Comparison of ENCODE assay signal across 23 cellular contexts in genomic region chr18:79881695-79882094, GRCh38.
A peak's percentile ranks its signal among the peaks of the same experiment; 100 is the strongest.
DNase-seq lines count a peak whose midpoint lies in the region; ATAC-seq and TF ChIP-seq lines count a peak whose summit lies in the region.
"Had no signal": no experiment of that assay in that cellular context is flagged by ENCODE, and none has a peak within 500 bp of the region (broad histone marks: within the 10 kb centered on the region; RNA-seq: fewer than 3 reads in every experiment).

No MANE protein-coding gene starts in this region.

- H4K20me1 ChIP-seq in hepatocyte (ENCODE audit: insufficient read depth, poor library complexity, severe bottlenecking), result no peaks in the 10 kb centered on the region

- H3K27ac ChIP-seq in testis (no peak overlapping the region), hepatocyte (no peak overlapping the region)
- H3K27ac ChIP-seq: HL-60, KMS-11 had no signal

- no peaks in the 10 kb centered on the region for H3K79me2 ChIP-seq in hepatocyte

- no peaks in the 10 kb centered on the region for H3K9me2 ChIP-seq in hepatocyte (replicated peaks; ENCODE audit: insufficient read depth)

- TF ChIP-seq POLR2A in testis (IDR thresholded peaks at IDR 0.05), result no peak

- H3K36me3 ChIP-seq in testis (ENCODE audit: low read depth, missing control alignments) (no peaks in the 10 kb centered on the region), hepatocyte (replicated peaks; ENCODE audit: insufficient read depth, low read depth) (no peaks in the 10 kb centered on the region)

- TF ChIP-seq CTCF in testis (IDR thresholded peaks at IDR 0.05), result no peak
- no peak for TF ChIP-seq CTCF in hepatocyte (IDR thresholded peaks at IDR 0.05; ENCODE audit: poor library complexity)

- H3K9me3 ChIP-seq in testis, result no peaks in the 10 kb centered on the region
- no peaks in the 10 kb centered on the region for H3K9me3 ChIP-seq in hepatocyte (ENCODE audit: low read depth)

- H3K4me3 ChIP-seq in testis (no peak overlapping the region), hepatocyte (no peak overlapping the region)

- intact Hi-C loops in cardiac septum (cut with DNase I), result no loop called here
- intact Hi-C loops in Right ventricle myocardium superior (cut with DNase I), result no loop called here
- intact Hi-C loops in testis (cut with DNase I; ENCODE audit: low total_unique reads), result no loop called here

- DNase-seq in cardiac septum (ENCODE audit: low spot score) (peak; percentile 36), Right ventricle myocardium superior (no peak), globus pallidus (ENCODE audit: low spot score) (peak; percentile 46), midbrain (lab: John Stamatoyannopoulos, UW) (peak; percentile 61), testis (peak; percentile 4), hepatocyte (ENCODE audit: low spot score) (no peak)
- DNase-seq in activated CD4-positive, alpha-beta T cell treated with anti-CD3 and anti-CD28 coated beads, Interleukin-2, amount 50 U/mL, for 4 hours, result no peak
- DNase-seq: 8988T; ACHN; Calu3; DMS79 treated with DMSO at 0.1 percent for 48 hours; MM.1S; NCI-H1694; NCI-H2029 treated with DMSO at 0.1 percent for 48 hours; NCI-H446 treated with DMSO at 0.1 percent for 48 hours; NCI-H526; NCI-H82; NK-92 treated with Interleukin-12 subunit alpha and Interleukin-12 subunit beta, amount 100 ng/mL, for 24 hours; RPMI8226; SHP77 had no signal

- H3K4me2 ChIP-seq in hepatocyte, result no peak overlapping the region
- H3K4me2 ChIP-seq: KMS-11 had no signal

- ATAC-seq in Right ventricle myocardium superior (ENCODE audit: poor library complexity) (no peak), HG02642 (IDR thresholded peaks at IDR 0.05; ENCODE audit: poor library complexity, unreplicated experiment) (no peak)

- 85 to 90% methylated on average over 11 of the region's 11 CpGs for WGBS in testis, 2 donors
- WGBS in hepatocyte (ENCODE audit: low lambda C conversion rate, missing lambda C conversion rate), result 92% methylated on average over 11 of the region's 11 CpGs

- no peaks in the 10 kb centered on the region for H3K27me3 ChIP-seq in testis
- H3K27me3 ChIP-seq in hepatocyte, result no peaks in the 10 kb centered on the region

- no peak overlapping the region for H2AFZ ChIP-seq in hepatocyte

- H3K4me1 ChIP-seq in testis, result no peaks in the 10 kb centered on the region
- no peaks in the 10 kb centered on the region for H3K4me1 ChIP-seq in hepatocyte (ENCODE audit: insufficient read depth)

Comparison
In these comparisons a context has a peak if more than half of its experiments do, and no peak if none do; other contexts are left out.
1. DNase-seq: peak in cardiac septum (single experiment), globus pallidus (single experiment), midbrain (single experiment) and testis (single experiment); none in Right ventricle myocardium superior (single experiment), activated CD4-positive, alpha-beta T cell treated with anti-CD3 and anti-CD28 coated beads, Interleukin-2, amount 50 U/mL, for 4 hours (0 of 2) and hepatocyte (single experiment).